ENCODE assay signal across 8 cellular contexts in genomic region chr17:18185832-18186231, GRCh38. TPM values are rescaled to one million over a fixed set of nuclear protein-coding genes. Genes with fewer than 3 reads are reported as not detected.
DNase-seq lines count a peak whose midpoint lies in the region; ATAC-seq, FAIRE-seq and TF ChIP-seq lines count a peak whose summit lies in the region.

No MANE protein-coding gene starts in this region.

- H3K27me3 ChIP-seq in bronchial epithelial cell (ENCODE audit: control insufficient read depth, insufficient read depth, low read length) (no peaks in the 10 kb centered on the region), muscle layer of colon (ENCODE audit: control insufficient read depth in 1 of 2, insufficient read depth in 2 of 2, low read length in 2 of 2) (no peaks in the 10 kb centered on the region)

- peak overlapping the region; percentile 92 for H3K27ac ChIP-seq in muscle layer of colon (ENCODE audit: low read depth, low read length)

- no peaks in the 10 kb centered on the region for H3K9me3 ChIP-seq in muscle layer of colon (ENCODE audit: low read length)

- intact Hi-C loops in posterior cingulate gyrus (cut with DNase I), result no loop called here

- peak overlapping the region in 2 of 3 donors; percentile 86 to 99 for H3K27ac Mint-ChIP-seq in IgD-negative memory B cell

- H3K4me1 ChIP-seq in muscle layer of colon (ENCODE audit: insufficient read depth, low read length), result peaks cover 61% of the 10 kb centered on the region

- H3K36me3 ChIP-seq in bronchial epithelial cell (ENCODE audit: control insufficient read depth, insufficient read depth, low read length), result peaks cover 3% of the 10 kb centered on the region
- H3K36me3 ChIP-seq in muscle layer of colon (ENCODE audit: insufficient read depth, low read length), result peaks cover 19% of the 10 kb centered on the region

- no peaks in the 10 kb centered on the region for H3K9me3 Mint-ChIP-seq in IgD-negative memory B cell

- TF ChIP-seq CTCF in AG09309 (IDR thresholded peaks at IDR 0.05; ENCODE audit: control insufficient read depth, insufficient read depth, low read depth, low read length, missing control alignments) (no peak), bronchial epithelial cell (IDR thresholded peaks at IDR 0.05; ENCODE audit: insufficient read depth, low read length, severe bottlenecking) (no peak)

- H3K9ac ChIP-seq in muscle layer of colon (ENCODE audit: low read length), result peak overlapping the region; percentile 67

- no peak for ATAC-seq in GM21390 (IDR thresholded peaks at IDR 0.05; ENCODE audit: unreplicated experiment)

- FAIRE-seq in bronchial epithelial cell (lab: Jason Lieb, UNC) (no peak), RCC 7860 (lab: Jason Lieb, UNC) (no peak)

- no peaks in the 10 kb centered on the region for H3K27me3 Mint-ChIP-seq in IgD-negative memory B cell

- no peaks in the 10 kb centered on the region for H3K36me3 Mint-ChIP-seq in IgD-negative memory B cell

- peak overlapping the region; percentile 93 to 99 (median 96) for H3K4me3 Mint-ChIP-seq in IgD-negative memory B cell

- peaks cover 41 to 56% (median 52%) of the 10 kb centered on the region in 3 donors for H3K4me1 Mint-ChIP-seq in IgD-negative memory B cell

- H3K4me3 ChIP-seq in AG09309 (ENCODE audit: control insufficient read depth, low read depth, low read length), result peak overlapping the region; percentile 62
- H3K4me3 ChIP-seq in bronchial epithelial cell (ENCODE audit: low read depth, low read length), result peak overlapping the region; percentile 85
- H3K4me3 ChIP-seq in muscle layer of colon (ENCODE audit: low read depth in 1 of 2, low read length in 2 of 2), result peak overlapping the region; percentile 72 to 79

- DNase-seq in AG09309 (ENCODE audit: low read depth) (no peak), bronchial epithelial cell (ENCODE audit: low read depth) (no peak), posterior cingulate gyrus (no peak), RCC 7860 (ENCODE audit: low spot score) (no peak), NCI-H2196 treated with DMSO at 0.1 percent for 48 hours (lab: John Stamatoyannopoulos, UW; ENCODE audit: unreplicated experiment) (no peak)

RNA-seq across cellular contexts. Expression of gene ALKBH5, which starts 2.2 kb away (rescaled TPM):
- polyA plus RNA-seq in IgD-negative memory B cell, result 144 TPM
- total RNA-seq in bronchial epithelial cell, result 96.3 and 104 TPM in 2 replicates

RNA-seq across cellular contexts. Expression of gene LLGL1, which starts 39.6 kb away (rescaled TPM):
- polyA plus RNA-seq in IgD-negative memory B cell, result 0.40 TPM
- total RNA-seq in bronchial epithelial cell, result 20.0 and 23.2 TPM in 2 replicates
